In genomic region chr1:161258439-161259386, GRCh38 we compare ENCODE assay signal across 8 cellular contexts. TPM values are rescaled to one million over a fixed set of nuclear protein-coding genes. Genes with fewer than 3 reads are reported as not detected.
DNase-seq lines count a peak whose midpoint lies in the region; TF ChIP-seq lines count a peak whose summit lies in the region.

PCP4L1 (plus strand) TSS chr1:161258745; CDS start chr1:161258975, 230 bp downstream.

- H3K23ac ChIP-seq in neuronal stem cell (ENCODE audit: low read depth, low read length, poor library complexity), result no peak within 1 kb of the TSS

- H2AFZ ChIP-seq in neuronal stem cell (ENCODE audit: low read length), result peak within 1 kb of the TSS; percentile 85

- H3K4me1 ChIP-seq in neuronal stem cell (ENCODE audit: control insufficient read depth in 2 of 2, insufficient read depth in 1 of 2, low read depth in 1 of 2, low read length in 2 of 2), result peaks cover 0 to 7% of the 10 kb centered on the region in 2 donors
- H3K4me1 ChIP-seq in tibial artery, result peaks cover 0 to 10% (median 6%) of the 10 kb centered on the region in 4 donors

- H3K4me3 ChIP-seq in neuronal stem cell (ENCODE audit: low read length in 2 of 2) (peak within 1 kb of the TSS; percentile 36 to 79), tibial artery (peak within 1 kb of the TSS; percentile 29 to 42)

- intact Hi-C loops in tibial artery (cut with DNase I; ENCODE audit: low total_unique reads), result no loop called here

- TF ChIP-seq CTCF in tibial artery (IDR thresholded peaks at IDR 0.05), result no peak

- H2BK120ac ChIP-seq in neuronal stem cell (ENCODE audit: low read depth, low read length), result peak within 1 kb of the TSS; percentile 22

- no peak within 1 kb of the TSS for H3K4ac ChIP-seq in neuronal stem cell (ENCODE audit: low read length)

- WGBS in neuronal stem cell (ENCODE audit: extremely low coverage in 2 of 2, insufficient read length in 2 of 2, insufficient replicate concordance in 1 of 2), 2 donors, result no CpG with 5 or more reads among the region's 62 CpGs

- H3K27ac ChIP-seq in neuronal stem cell (replicated peaks; ENCODE audit: low read length), result no peak within 1 kb of the TSS
- no peak within 1 kb of the TSS for H3K27ac ChIP-seq in tibial artery

- DNase-seq in activated effector memory CD4-positive, alpha-beta T cell treated with anti-CD3 and anti-CD28 coated beads, Interleukin-2, amount 50 U/mL, for 16 hours, result peak; percentile 73
- DNase-seq in activated effector memory CD4-positive, alpha-beta T cell treated with Interleukin-2 at 50 U/mL for 16 hours, result no peak
- DNase-seq in NCI-H510A treated with DMSO at 0.1 percent for 48 hours (lab: John Stamatoyannopoulos, UW) (peak; percentile 72), germinal center (ENCODE audit: low spot score) (peak; percentile 72), neuronal stem cell (ENCODE audit: low spot score) (peak; percentile 73), tibial artery (peak in 1 of 2 donors; percentile 29), NCI-H1092 treated with DMSO at 0.1 percent for 48 hours (lab: John Stamatoyannopoulos, UW) (no peak)
- peak; percentile 42 for DNase-seq in activated naive CD4-positive, alpha-beta T cell treated with Interleukin-2 at 50 U/mL for 16 hours

- H3K79me1 ChIP-seq in neuronal stem cell (ENCODE audit: low read depth, low read length), result no peaks in the 10 kb centered on the region

- no peak within 1 kb of the TSS for H2BK12ac ChIP-seq in neuronal stem cell (ENCODE audit: low read length)

- H2BK5ac ChIP-seq in neuronal stem cell (ENCODE audit: low read length), result no peak within 1 kb of the TSS

- peak within 1 kb of the TSS; percentile 60 for H3K18ac ChIP-seq in neuronal stem cell (ENCODE audit: low read length)

- no peak within 1 kb of the TSS for H2AK5ac ChIP-seq in neuronal stem cell (ENCODE audit: low read depth, low read length)

- H3K27me3 ChIP-seq in neuronal stem cell (ENCODE audit: control insufficient read depth in 3 of 3, insufficient read depth in 3 of 3, low read depth in 1 of 3, low read length in 3 of 3) (peaks cover 4 to 40% (median 21%) of the 10 kb centered on the region in 3 experiments), tibial artery (peaks cover 0 to 57% of the 10 kb centered on the region in 2 donors)

- H3K36me3 ChIP-seq in neuronal stem cell (replicated peaks in 1 of 2; ENCODE audit: control insufficient read depth in 2 of 2, insufficient read depth in 2 of 2, low read length in 2 of 2) (no peaks in the 10 kb centered on the region), tibial artery (no peaks in the 10 kb centered on the region)

- peak within 1 kb of the TSS; percentile 97 for H3K4me2 ChIP-seq in neuronal stem cell (ENCODE audit: insufficient read depth, low read length, poor library complexity, severe bottlenecking)

- no peak within 1 kb of the TSS for H3K14ac ChIP-seq in neuronal stem cell (ENCODE audit: low read length)

- peak within 1 kb of the TSS; percentile 79 for H3K9ac ChIP-seq in neuronal stem cell (ENCODE audit: low read depth, low read length, poor library complexity)

- H2BK15ac ChIP-seq in neuronal stem cell (ENCODE audit: low read length), result peak within 1 kb of the TSS; percentile 56

- no peak within 1 kb of the TSS for H4K91ac ChIP-seq in neuronal stem cell (ENCODE audit: low read depth, low read length, poor library complexity)

- no peak within 1 kb of the TSS for H4K8ac ChIP-seq in neuronal stem cell (ENCODE audit: low read depth, low read length)

- peaks cover 5 to 14% of the 10 kb centered on the region in 2 donors for H3K9me3 ChIP-seq in neuronal stem cell (replicated peaks in 1 of 2; ENCODE audit: control insufficient read depth in 2 of 2, insufficient read depth in 1 of 2, low read depth in 1 of 2, low read length in 2 of 2)
- H3K9me3 ChIP-seq in tibial artery, result peaks cover 0 to 12% (median 10%) of the 10 kb centered on the region in 3 donors

RNA-seq across cellular contexts. Expression of gene PCP4L1, which starts in this region (rescaled TPM):
- 0.15 TPM for polyA plus RNA-seq in neuronal stem cell (2013, experiment 1 of 2)
- polyA plus RNA-seq in neuronal stem cell (2013, experiment 2 of 2), result 0.29 TPM

Comparison
In these comparisons a context has a peak if more than half of its experiments do, and no peak if none do; other contexts are left out.
1. DNase-seq: peak in activated effector memory CD4-positive, alpha-beta T cell treated with anti-CD3 and anti-CD28 coated beads, Interleukin-2, amount 50 U/mL, for 16 hours (single experiment), NCI-H510A treated with DMSO at 0.1 percent for 48 hours (single experiment), activated naive CD4-positive, alpha-beta T cell treated with Interleukin-2 at 50 U/mL for 16 hours (single experiment), germinal center (single experiment) and neuronal stem cell (single experiment); none in activated effector memory CD4-positive, alpha-beta T cell treated with Interleukin-2 at 50 U/mL for 16 hours (single experiment) and NCI-H1092 treated with DMSO at 0.1 percent for 48 hours (single experiment).